Comparison of ENCODE assay signal across 9 cellular contexts in the genomic region with DNA sequence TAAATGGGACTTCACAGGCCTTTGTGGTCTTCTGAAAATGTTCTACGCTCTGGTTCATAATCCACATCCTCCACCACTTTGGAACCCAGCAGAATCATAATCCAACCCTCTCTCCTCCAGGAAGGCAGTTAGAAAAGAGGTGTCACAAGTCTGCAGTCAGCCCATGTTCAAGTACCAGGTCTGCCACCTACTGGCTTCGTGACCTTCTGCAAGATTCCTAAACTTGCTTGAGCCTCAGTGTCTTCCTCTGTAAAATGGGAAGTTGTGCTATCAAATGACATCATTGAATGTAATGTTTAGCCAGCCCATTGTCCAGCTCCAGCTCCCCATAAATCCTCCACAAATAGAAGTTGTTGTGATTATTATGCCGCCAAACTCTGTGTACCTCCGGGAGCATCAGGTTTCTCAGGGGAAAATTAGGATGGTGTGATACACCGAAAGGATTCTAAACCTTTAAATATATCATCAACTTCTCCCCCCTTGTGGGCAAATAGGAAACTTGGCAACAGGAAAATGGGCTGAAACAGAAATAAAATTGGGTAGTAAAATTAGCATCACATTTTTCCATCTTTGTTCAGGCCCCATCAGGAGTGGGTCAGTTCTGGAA.
DNase-seq lines count a peak whose midpoint lies in the region; ATAC-seq and TF ChIP-seq lines count a peak whose summit lies in the region.
"Had no signal": no experiment of that assay in that cellular context is flagged by ENCODE, and none has a peak within 500 bp of the region (broad histone marks: within the 10 kb centered on the region; RNA-seq: fewer than 3 reads in every experiment).

No MANE protein-coding gene starts in this region.

- H3K4me3 ChIP-seq in LNCaP clone FGC (ENCODE audit: low read depth, low read length) = no peak overlapping the region
- no peak overlapping the region for H3K4me3 ChIP-seq in astrocyte of the cerebellum (ENCODE audit: low read depth, low read length)
- no peak overlapping the region for H3K4me3 ChIP-seq in lower lobe of right lung

- no peaks in the 10 kb centered on the region for H3K36me3 ChIP-seq in lower lobe of right lung

- in situ Hi-C loops in astrocyte of the cerebellum (cut with HindIII; ENCODE audit: low sequenced_read_pairs) = no loop called here

- H3K27ac ChIP-seq in lower lobe of right lung = no peak overlapping the region

- TF ChIP-seq CTCF in LNCaP clone FGC (IDR thresholded peaks at IDR 0.05; ENCODE audit: control insufficient read depth, extremely low read depth, insufficient read depth) (peak; percentile 59), astrocyte of the cerebellum (IDR thresholded peaks at IDR 0.05; ENCODE audit: low read depth, low read length, missing control alignments) (peak; percentile 48), lower lobe of right lung (IDR thresholded peaks at IDR 0.05) (peak; percentile 37)

- H3K27me3 ChIP-seq in lower lobe of right lung (ENCODE audit: low read depth) = no peaks in the 10 kb centered on the region

- H3K4me1 ChIP-seq in lower lobe of right lung = no peaks in the 10 kb centered on the region

- ATAC-seq in lower lobe of right lung (peak; percentile 47 to 56), GM19324 (IDR thresholded peaks at IDR 0.05; ENCODE audit: low FRiP score, unreplicated experiment) (no peak)

- peak; percentile 21 for DNase-seq in NCI-H1092 treated with DMSO at 0.1 percent for 48 hours (lab: John Stamatoyannopoulos, UW)
- DNase-seq in NCI-H1092 (lab: John Stamatoyannopoulos, UW) = no peak
- peak; percentile 37 for DNase-seq in LNCaP clone FGC (ENCODE audit: low read depth)
- no peak for DNase-seq in astrocyte of the cerebellum (ENCODE audit: low read depth)
- no peak for DNase-seq in lower lobe of right lung
- no peak for DNase-seq in posterior vena cava (ENCODE audit: low spot score)
- DNase-seq in NCI-H446 (lab: John Stamatoyannopoulos, UW) = no peak
- DNase-seq: activated B cell treated with CpG ODN at 0.5 μM for 24 hours had no signal

- H3K9me3 ChIP-seq in lower lobe of right lung = peaks cover 7% of the 10 kb centered on the region

- intact Hi-C loops in lower lobe of right lung (cut with DNase I) = no loop called here
- intact Hi-C loops in posterior vena cava (cut with DNase I) = no loop called here

Comparison
In these comparisons a context has a peak if more than half of its experiments do, and no peak if none do; other contexts are left out.
1. DNase-seq: peak in NCI-H1092 treated with DMSO at 0.1 percent for 48 hours (single experiment) and LNCaP clone FGC (single experiment); none in NCI-H1092 (single experiment), astrocyte of the cerebellum (single experiment), lower lobe of right lung (single experiment), posterior vena cava (single experiment) and NCI-H446 (0 of 2).
2. Peak in every context shown above with its lines, with median percentiles within 50 percentile points of each other: CTCF ChIP-seq.